8 cellular contexts compared by ENCODE assay signal in genomic region chr2:47065771-47066380, GRCh38.
DNase-seq lines count a peak whose midpoint lies in the region; TF ChIP-seq lines count a peak whose summit lies in the region.

No MANE protein-coding gene starts in this region.

- TF ChIP-seq POLR2A in adrenal gland (IDR thresholded peaks at IDR 0.05): no peak
- TF ChIP-seq POLR2A in spleen (IDR thresholded peaks at IDR 0.05): no peak

- peaks cover 34 to 84% of the 10 kb centered on the region in 2 donors for H3K4me1 ChIP-seq in adrenal gland (replicated peaks in 1 of 2)
- H3K4me1 ChIP-seq in left ventricle myocardium inferior: peaks cover 93% of the 10 kb centered on the region
- peaks cover 47 to 94% (median 74%) of the 10 kb centered on the region in 6 donors for H3K4me1 ChIP-seq in spleen

- TF ChIP-seq CTCF in adrenal gland (IDR thresholded peaks at IDR 0.05) (no peak), left ventricle myocardium inferior (IDR thresholded peaks at IDR 0.05; ENCODE audit: borderline replicate concordance) (no peak), spleen (IDR thresholded peaks at IDR 0.05 in 8 of 11, conservative IDR thresholded peaks at IDR 0.05 in 3 of 11) (no peak), GM13977 (IDR thresholded peaks at IDR 0.05; ENCODE audit: extremely low read depth, insufficient read depth, missing control alignments) (no peak)

- in situ Hi-C loops in GM13977 (cut with MboI; ENCODE audit: low pct_unique_long_range_greater_than_20kb, low sequenced_read_pairs, unreplicated experiment): no loop called here

- H3K4me3 ChIP-seq in adrenal gland (no peak overlapping the region), left ventricle myocardium inferior (no peak overlapping the region), spleen (no peak overlapping the region)

- H3K36me3 ChIP-seq in adrenal gland (replicated peaks in 1 of 2): no peaks in the 10 kb centered on the region
- H3K36me3 ChIP-seq in left ventricle myocardium inferior: peaks cover 1% of the 10 kb centered on the region
- peaks cover 0 to 87% (median 30%) of the 10 kb centered on the region in 6 donors for H3K36me3 ChIP-seq in spleen

- peak overlapping the region in 4 of 5 donors; percentile 19 to 86 (median 53) for H3K27ac ChIP-seq in adrenal gland
- H3K27ac ChIP-seq in left ventricle myocardium inferior (replicated peaks): peak overlapping the region; percentile 47
- H3K27ac ChIP-seq in spleen: peak overlapping the region; percentile 32 to 90 (median 81)

- intact Hi-C loops in adrenal gland (cut with DNase I) (no loop called here), left ventricle myocardium inferior (cut with micrococcal nuclease) (no loop called here), spleen (cut with DNase I; ENCODE audit: low total_unique reads) (no loop called here)

- DNase-seq in GDM1 (lab: John Stamatoyannopoulos, UW) (peak; percentile 23), adrenal gland (peak in 1 of 7 donors; percentile 50), left ventricle myocardium inferior (no peak), spleen (no peak), C1 segment of cervical spinal cord (lab: John Stamatoyannopoulos, UW) (no peak), SHP77 (lab: John Stamatoyannopoulos, UW) (no peak), GM13977 (ENCODE audit: low spot score) (no peak), globus pallidus (ENCODE audit: low spot score) (no peak)

- H3K9me3 ChIP-seq in adrenal gland (replicated peaks in 1 of 3) (no peaks in the 10 kb centered on the region), left ventricle myocardium inferior (replicated peaks) (no peaks in the 10 kb centered on the region), spleen (no peaks in the 10 kb centered on the region)

- H3K27me3 ChIP-seq in adrenal gland (no peaks in the 10 kb centered on the region), left ventricle myocardium inferior (ENCODE audit: low read depth) (no peaks in the 10 kb centered on the region), spleen (replicated peaks in 1 of 7) (no peaks in the 10 kb centered on the region)

- WGBS in adrenal gland, 4 donors: 39 to 56% (median 52%) methylated on average over 2 to 4 of the region's 4 CpGs
- 55 to 65% (median 57%) methylated on average over 4 of the region's 4 CpGs for whole genome bisulfite sequencing in spleen, 5 donors
